9 cellular contexts compared by ENCODE assay signal in the genomic region with DNA sequence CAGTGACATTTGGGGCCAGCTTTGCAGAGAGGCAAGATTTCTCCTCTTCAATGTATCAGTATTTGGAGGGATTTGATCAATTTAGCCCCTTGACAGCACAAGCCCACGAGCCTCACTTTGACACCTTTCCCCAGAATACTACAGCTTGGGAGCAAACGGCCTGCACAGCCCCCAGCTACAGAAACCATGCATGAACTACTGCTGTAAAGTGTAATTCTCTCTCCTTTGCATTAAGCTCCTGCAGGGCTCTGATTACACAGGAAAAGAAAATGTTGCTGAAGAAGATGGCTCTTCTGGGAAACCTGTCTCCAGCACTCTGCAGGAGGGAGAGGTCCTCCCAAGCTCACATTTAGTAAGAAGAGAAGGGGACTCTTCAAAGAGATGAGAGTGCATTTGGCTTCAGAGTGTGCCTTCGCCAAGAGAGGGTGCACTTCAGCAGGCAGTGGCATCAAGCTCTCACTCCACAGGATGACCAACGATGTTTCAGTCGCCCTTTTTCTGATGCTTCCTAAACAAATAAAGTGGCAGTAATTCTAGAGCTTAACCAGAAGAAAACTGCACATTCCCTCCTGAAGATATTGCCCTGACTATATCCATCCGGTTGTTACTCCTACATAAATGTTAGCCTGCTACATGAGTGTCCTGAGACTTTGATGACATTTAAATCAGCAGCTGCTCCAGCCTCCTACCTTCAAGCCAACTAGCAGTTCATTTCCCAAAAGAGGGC.
DNase-seq lines count a peak whose midpoint lies in the region; FAIRE-seq and TF ChIP-seq lines count a peak whose summit lies in the region.
"Had no signal": no experiment of that assay in that cellular context is flagged by ENCODE, and none has a peak within 500 bp of the region (broad histone marks: within the 10 kb centered on the region; RNA-seq: fewer than 3 reads in every experiment).

No MANE protein-coding gene starts in this region.

- CTCF ChIA-PET in AG04450 (lab: Charles Lee), result interaction anchor here (0.5 to 1.8 kb wide), 9 partner anchors 9 to 344 kb away, joined by 3 to 8 read pairs (median 4); no protein-coding TSS in a partner anchor

- peaks cover 6% of the 10 kb centered on the region; the same call in 1 of the 2 replicates for H3K9me3 ChIP-seq in AG04450 (ENCODE audit: control insufficient read depth, insufficient read depth, low read length)

- H3K27me3 ChIP-seq in AG04450 (ENCODE audit: control insufficient read depth, insufficient read depth, low read length), result no peaks in the 10 kb centered on the region

- H3K27ac ChIP-seq in AG04450 (ENCODE audit: low read depth, low read length), result no peak overlapping the region

- POLR2A ChIA-PET in AG04450 (lab: Yijun Ruan, JAX), result interaction anchor here (0.6 to 1.0 kb wide), 3 partner anchors 9 to 467 kb away, joined by 3 to 11 read pairs (median 3); no protein-coding TSS in a partner anchor

- DNase-seq in AG04450 (ENCODE audit: low read depth, low spot score), result no peak
- DNase-seq in SHP77 treated with DMSO at 0.1 percent for 48 hours (lab: John Stamatoyannopoulos, UW), result peak; percentile 41
- peak; percentile 73 for DNase-seq in fibroblast of mammary gland (ENCODE audit: low read depth)
- DNase-seq in retina, result peak; percentile 25
- no peak for DNase-seq in frontal cortex (ENCODE audit: low spot score in 2 of 2)
- no peak for DNase-seq in HUDEP-2 (lab: John Stamatoyannopoulos, UW; ENCODE audit: unreplicated experiment in 76 of 76)
- no peak for DNase-seq in HuH-7.5 (ENCODE audit: low spot score)

- H3K4me3 ChIP-seq in AG04450 (ENCODE audit: low read depth, low read length), result no peak overlapping the region
- no peak overlapping the region for H3K4me3 ChIP-seq in fibroblast of mammary gland (ENCODE audit: control insufficient read depth, low read depth, low read length)

- no peak for FAIRE-seq in frontal cortex (lab: Jason Lieb, UNC)
- FAIRE-seq: endometrium had no signal

- TF ChIP-seq CTCF in AG04450 (IDR thresholded peaks at IDR 0.05; ENCODE audit: low read depth, low read length) (peak; percentile 49), GM12874 (IDR thresholded peaks at IDR 0.05; ENCODE audit: insufficient read depth, low read depth, low read length) (peak; percentile 54), fibroblast of mammary gland (conservative IDR thresholded peaks at IDR 0.05; ENCODE audit: control insufficient read depth, insufficient read depth, low read depth, low read length) (peak; percentile 56)

Comparison
In these comparisons a context has a peak if more than half of its experiments do, and no peak if none do; other contexts are left out.
1. DNase-seq: peak in SHP77 treated with DMSO at 0.1 percent for 48 hours (single experiment), fibroblast of mammary gland (single experiment) and retina (single experiment); none in AG04450 (single experiment), frontal cortex (0 of 2), HUDEP-2 (0 of 76) and HuH-7.5 (single experiment).
2. Peak in every context shown above with its lines, with median percentiles within 50 percentile points of each other: CTCF ChIP-seq.